Comparison of ENCODE assay signal across 16 cellular contexts in the genomic region with DNA sequence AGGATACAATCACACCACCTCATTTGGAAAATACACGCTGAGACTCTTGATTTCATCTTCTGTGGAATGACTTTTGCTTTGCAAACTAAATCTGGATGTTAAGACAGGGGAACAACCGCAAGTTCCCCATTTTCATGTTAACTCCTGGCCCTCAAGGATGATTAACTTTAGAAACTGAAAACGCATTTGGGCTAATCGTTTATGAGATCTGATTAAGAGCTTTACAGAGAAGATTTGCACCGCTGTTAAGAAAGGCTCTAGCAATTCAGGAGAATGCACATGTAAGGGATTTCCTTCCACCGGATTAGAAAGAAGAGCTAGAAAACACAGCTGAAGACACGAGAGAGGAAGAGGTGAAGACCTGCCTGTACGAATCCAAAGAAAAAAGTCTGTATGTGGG.
DNase-seq lines count a peak whose midpoint lies in the region; ATAC-seq, FAIRE-seq and TF ChIP-seq lines count a peak whose summit lies in the region.
"Had no signal": no experiment of that assay in that cellular context is flagged by ENCODE, and none has a peak within 500 bp of the region (broad histone marks: within the 10 kb centered on the region; RNA-seq: fewer than 3 reads in every experiment).

No MANE protein-coding gene starts in this region.

- POLR2A ChIA-PET in endothelial cell of umbilical vein (lab: Charles Lee): no interaction called here

- H3K27me3 ChIP-seq in endothelial cell of umbilical vein (ENCODE audit: control insufficient read depth in 2 of 2, insufficient read depth in 2 of 2, low read length in 2 of 2) (no peaks in the 10 kb centered on the region), sigmoid colon (no peaks in the 10 kb centered on the region), esophagus muscularis mucosa (no peaks in the 10 kb centered on the region)
- H3K27me3 ChIP-seq: MG63, thyroid gland had no signal

- H3K27ac ChIP-seq in endothelial cell of umbilical vein (ENCODE audit: insufficient read depth, low read depth, low read length) (no peak overlapping the region), sigmoid colon (no peak overlapping the region), esophagus muscularis mucosa (replicated peaks in 1 of 4) (no peak overlapping the region)
- H3K27ac ChIP-seq: PC-9 had no signal

- no peaks in the 10 kb centered on the region for H3K9me1 ChIP-seq in endothelial cell of umbilical vein (replicated peaks; ENCODE audit: control insufficient read depth, extremely low read depth, insufficient read depth, low read length)

- H3K9ac ChIP-seq in endothelial cell of umbilical vein (replicated peaks; ENCODE audit: extremely low read depth, insufficient read depth, low read length): no peak overlapping the region

- H3K9me3 Mint-ChIP-seq in natural killer cell treated with Interleukin-12 subunit alpha and Interleukin-12 subunit beta and Interleukin-15 and Interleukin-18, amount 100 ng/mL, for 72 hours: no peaks in the 10 kb centered on the region
- H3K9me3 Mint-ChIP-seq in natural killer cell (no peaks in the 10 kb centered on the region), HFFc6 (no peaks in the 10 kb centered on the region)

- TF ChIP-seq POLR2A in endothelial cell of umbilical vein (IDR thresholded peaks at IDR 0.05; ENCODE audit: low read depth, low read length): no peak
- no peak for TF ChIP-seq POLR2A in sigmoid colon (IDR thresholded peaks at IDR 0.05)
- TF ChIP-seq POLR2A in esophagus muscularis mucosa (IDR thresholded peaks at IDR 0.05; ENCODE audit: low read depth): no peak

- 42 to 72% methylated on average over 8 of the region's 8 CpGs for WGBS in sigmoid colon, 2 donors
- 63% methylated on average over 8 of the region's 8 CpGs for WGBS in esophagus muscularis mucosa

- no TSS peak for BruUV-seq in endothelial cell of umbilical vein (replicated peaks; lab: Mats Ljungman, UMichigan)

- no peak for DNase-seq in natural killer cell treated with Interleukin-12 subunit alpha and Interleukin-12 subunit beta and Interleukin-15 and Interleukin-18, amount 100 ng/mL, for 72 hours (ENCODE audit: low spot score)
- DNase-seq in natural killer cell (no peak), OCI-M1 (lab: John Stamatoyannopoulos, UW) (peak; percentile 47), endothelial cell of umbilical vein (ENCODE audit: low read depth, low spot score) (no peak), HFFc6 (no peak), sigmoid colon (no peak), esophagus muscularis mucosa (ENCODE audit: extremely low spot score) (no peak)
- DNase-seq: activated CD4-positive, alpha-beta T cell treated with anti-CD3 and anti-CD28 coated beads for 4 hours; DMS79 treated with DMSO at 0.1 percent for 48 hours; effector CD4-positive, alpha-beta T cell; MG63; PC-9; T-cell; thyroid gland had no signal

- no peaks in the 10 kb centered on the region for H3K36me3 Mint-ChIP-seq in natural killer cell treated with Interleukin-12 subunit alpha and Interleukin-12 subunit beta and Interleukin-15 and Interleukin-18, amount 100 ng/mL, for 72 hours
- H3K36me3 Mint-ChIP-seq in natural killer cell (no peaks in the 10 kb centered on the region), HFFc6 (ENCODE audit: low read depth) (no peaks in the 10 kb centered on the region)
- H3K36me3 Mint-ChIP-seq: brain had no signal

- H3K4me1 ChIP-seq in endothelial cell of umbilical vein (ENCODE audit: control insufficient read depth, extremely low read depth, insufficient read depth, low read length) (peaks cover 68% of the 10 kb centered on the region), sigmoid colon (peaks cover 0 to 21% (median 18%) of the 10 kb centered on the region in 4 donors), esophagus muscularis mucosa (peaks cover 29 to 59% (median 40%) of the 10 kb centered on the region in 4 donors)

- H3K4me3 ChIP-seq in endothelial cell of umbilical vein (replicated peaks in 1 of 3; ENCODE audit: insufficient read depth in 1 of 3, low read depth in 1 of 3, low read length in 3 of 3): no peak overlapping the region
- H3K4me3 ChIP-seq in sigmoid colon: no peak overlapping the region
- no peak overlapping the region for H3K4me3 ChIP-seq in esophagus muscularis mucosa
- H3K4me3 ChIP-seq: MG63, PC-9, thyroid gland had no signal

- no peak overlapping the region for H3K4me2 ChIP-seq in endothelial cell of umbilical vein (ENCODE audit: insufficient read depth, low read length)
- H3K4me2 ChIP-seq: PC-9 had no signal

- peak overlapping the region; percentile 47 for H3K4me3 Mint-ChIP-seq in natural killer cell treated with Interleukin-12 subunit alpha and Interleukin-12 subunit beta and Interleukin-15 and Interleukin-18, amount 100 ng/mL, for 72 hours
- no peak overlapping the region for H3K4me3 Mint-ChIP-seq in natural killer cell
- no peak overlapping the region for H3K4me3 Mint-ChIP-seq in HFFc6
- H3K4me3 Mint-ChIP-seq: brain, T-cell had no signal

- dilution Hi-C loops in endothelial cell of umbilical vein (cut with MboI; ENCODE audit: extremely low pct_ligation_motif_present, low sequenced_read_pairs): loop anchor here (25.0 kb wide), 1 partner anchor 100 kb away; a partner anchor contains a TSS

- no peaks in the 10 kb centered on the region for H3K9me3 ChIP-seq in endothelial cell of umbilical vein (replicated peaks; ENCODE audit: control insufficient read depth, insufficient read depth, low read length)
- no peaks in the 10 kb centered on the region for H3K9me3 ChIP-seq in sigmoid colon
- H3K9me3 ChIP-seq in esophagus muscularis mucosa: no peaks in the 10 kb centered on the region
- H3K9me3 ChIP-seq: thyroid gland had no signal

- H3K27ac Mint-ChIP-seq in natural killer cell treated with Interleukin-12 subunit alpha and Interleukin-12 subunit beta and Interleukin-15 and Interleukin-18, amount 100 ng/mL, for 72 hours: peak overlapping the region in 1 of 2 donors; percentile 9
- H3K27ac Mint-ChIP-seq in natural killer cell: no peak overlapping the region
- no peak overlapping the region for H3K27ac Mint-ChIP-seq in HFFc6
- H3K27ac Mint-ChIP-seq: T-cell had no signal

- no peaks in the 10 kb centered on the region for H4K20me1 ChIP-seq in endothelial cell of umbilical vein (replicated peaks; ENCODE audit: control insufficient read depth, extremely low read depth, insufficient read depth, low read length)

- intact Hi-C loops in natural killer cell (cut with micrococcal nuclease) (no loop called here), endothelial cell of umbilical vein (cut with micrococcal nuclease) (no loop called here), sigmoid colon (cut with DNase I) (no loop called here), esophagus muscularis mucosa (cut with DNase I) (no loop called here)

- TF ChIP-seq CTCF in natural killer cell (IDR thresholded peaks at IDR 0.05) (no peak), endothelial cell of umbilical vein (IDR thresholded peaks at IDR 0.05; ENCODE audit: extremely low read depth in 1 of 2, insufficient read depth in 1 of 2, low read depth in 1 of 2, low read length in 2 of 2) (no peak), HFFc6 (IDR thresholded peaks at IDR 0.05) (no peak), sigmoid colon (IDR thresholded peaks at IDR 0.05) (no peak), esophagus muscularis mucosa (IDR thresholded peaks at IDR 0.05) (no peak)

- H3K27me3 Mint-ChIP-seq in natural killer cell treated with Interleukin-12 subunit alpha and Interleukin-12 subunit beta and Interleukin-15 and Interleukin-18, amount 100 ng/mL, for 72 hours: peaks cover 7 to 20% of the 10 kb centered on the region in 2 donors
- peaks cover 15 to 22% of the 10 kb centered on the region in 2 donors for H3K27me3 Mint-ChIP-seq in natural killer cell (ENCODE audit: low read depth in 2 of 2)
- peaks cover 2% of the 10 kb centered on the region; the same call in 1 of the 2 replicates for H3K27me3 Mint-ChIP-seq in HFFc6 (ENCODE audit: insufficient read depth)

- H3K4me1 Mint-ChIP-seq in natural killer cell treated with Interleukin-12 subunit alpha and Interleukin-12 subunit beta and Interleukin-15 and Interleukin-18, amount 100 ng/mL, for 72 hours (ENCODE audit: low read depth in 2 of 2): peaks cover 6 to 39% of the 10 kb centered on the region in 2 donors
- peaks cover 7 to 8% of the 10 kb centered on the region in 2 donors for H3K4me1 Mint-ChIP-seq in natural killer cell
- peaks cover 52% of the 10 kb centered on the region for H3K4me1 Mint-ChIP-seq in HFFc6 (ENCODE audit: low read depth)

- FAIRE-seq in endothelial cell of umbilical vein (lab: Jason Lieb, UNC): no peak

- no peaks in the 10 kb centered on the region for H3K36me3 ChIP-seq in endothelial cell of umbilical vein (ENCODE audit: control insufficient read depth in 2 of 2, extremely low read depth in 1 of 2, insufficient read depth in 2 of 2, low read length in 2 of 2)
- H3K36me3 ChIP-seq in sigmoid colon: no peaks in the 10 kb centered on the region
- no peaks in the 10 kb centered on the region for H3K36me3 ChIP-seq in esophagus muscularis mucosa
- H3K36me3 ChIP-seq: MG63, thyroid gland had no signal

- CTCF ChIA-PET in endothelial cell of umbilical vein (lab: Charles Lee): interaction anchor here (1.0 to 10.1 kb wide), 4 partner anchors 10 to 126 kb away, joined by 3 to 147 read pairs (median 90); no protein-coding TSS in a partner anchor

- TF ChIP-seq EP300 in sigmoid colon (IDR thresholded peaks at IDR 0.05): no peak
- TF ChIP-seq EP300 in esophagus muscularis mucosa (IDR thresholded peaks at IDR 0.05): no peak

- ATAC-seq in natural killer cell treated with Interleukin-12 subunit alpha and Interleukin-12 subunit beta and Interleukin-15 and Interleukin-18, amount 100 ng/mL, for 72 hours: no peak
- ATAC-seq in natural killer cell (no peak), HG03460 (IDR thresholded peaks at IDR 0.05; ENCODE audit: unreplicated experiment) (no peak)
- ATAC-seq: T-cell had no signal

- H3K79me2 ChIP-seq in endothelial cell of umbilical vein (ENCODE audit: control insufficient read depth, insufficient read depth, low read length): no peaks in the 10 kb centered on the region

- H2AFZ ChIP-seq in endothelial cell of umbilical vein (ENCODE audit: low read depth, low read length): peak overlapping the region; percentile 27
- H2AFZ ChIP-seq: PC-9 had no signal

TF ChIP-seq in endothelial cell of umbilical vein, 7 proteins besides CTCF, POLR2A, EP300 and RAD21:
- no peak for TF ChIP-seq JUN (IDR thresholded peaks at IDR 0.05; ENCODE audit: borderline replicate concordance, insufficient read depth, insufficient read length, low read depth)
- TF ChIP-seq MYC (IDR thresholded peaks at IDR 0.05; ENCODE audit: low read depth, low read length): no peak
- TF ChIP-seq FOS (IDR thresholded peaks at IDR 0.05; ENCODE audit: borderline replicate concordance, insufficient read depth, low read length): no peak
- no peak for TF ChIP-seq POLR2AphosphoS5 (IDR thresholded peaks at IDR 0.05; ENCODE audit: insufficient read depth, low read depth, low read length)
- TF ChIP-seq EZH2 (IDR thresholded peaks at IDR 0.05; ENCODE audit: borderline replicate concordance, low read depth, low read length, severe bottlenecking): no peak
- TF ChIP-seq, protein P1, sequence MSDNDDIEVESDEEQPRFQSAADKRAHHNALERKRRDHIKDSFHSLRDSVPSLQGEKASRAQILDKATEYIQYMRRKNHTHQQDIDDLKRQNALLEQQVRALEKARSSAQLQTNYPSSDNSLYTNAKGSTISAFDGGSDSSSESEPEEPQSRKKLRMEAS (IDR thresholded peaks at IDR 0.05; ENCODE audit: insufficient read depth, insufficient read length): no peak
- TF ChIP-seq GATA2 (IDR thresholded peaks at IDR 0.05; ENCODE audit: insufficient read depth, insufficient read length, low read depth, low read length): no peak
TF ChIP-seq in endothelial cell of umbilical vein: peak in this region for 0.
